In genomic region chr1:51488372-51489050, GRCh38 we compare ENCODE assay signal across 14 cellular contexts. TPM values are rescaled to one million over a fixed set of nuclear protein-coding genes. Genes with fewer than 3 reads are reported as not detected.
DNase-seq lines count a peak whose midpoint lies in the region; ATAC-seq, FAIRE-seq and TF ChIP-seq lines count a peak whose summit lies in the region.
"Had no signal": no experiment of that assay in that cellular context is flagged by ENCODE, and none has a peak within 500 bp of the region (broad histone marks: within the 10 kb centered on the region; RNA-seq: fewer than 3 reads in every experiment).

No MANE protein-coding gene starts in this region.

- no peak for ATAC-seq in HG02870 (IDR thresholded peaks at IDR 0.05; ENCODE audit: unreplicated experiment)
- ATAC-seq in GM21786 (IDR thresholded peaks at IDR 0.05; ENCODE audit: unreplicated experiment) = no peak
- ATAC-seq: HCT116 had no signal

- DNase-seq in D721Med (ENCODE audit: insufficient read length, low spot score) = no peak
- DNase-seq in OCI-LY7 (ENCODE audit: low spot score) = peak; percentile 27
- no peak for DNase-seq in mesothelial cell of epicardium (ENCODE audit: low spot score in 2 of 2, unreplicated experiment in 2 of 2)
- DNase-seq in D341Med (ENCODE audit: low spot score) = no peak
- no peak for DNase-seq in KG1 (lab: John Stamatoyannopoulos, UW)
- DNase-seq: effector CD8-positive, alpha-beta T cell; Kasumi-1; NCI-H2171 had no signal

- peaks cover 28% of the 10 kb centered on the region for H3K36me3 ChIP-seq in OCI-LY7 (ENCODE audit: insufficient read depth, low read length)

- H3K27ac ChIP-seq in OCI-LY7 (ENCODE audit: low read depth, low read length, poor library complexity, severe bottlenecking) = peak overlapping the region; percentile 16
- H3K27ac ChIP-seq: hepatocyte had no signal

- 0 out of 2 replicates have a peak overlapping the region, but pooled peaks have one; percentile 11 for H2AFZ ChIP-seq in OCI-LY7 (ENCODE audit: low read length)
- H2AFZ ChIP-seq: hepatocyte had no signal

- FAIRE-seq in D721Med (lab: Jason Lieb, UNC) (peak; percentile 46), endometrium (lab: Jason Lieb, UNC) (peak; percentile 43)

- no peaks in the 10 kb centered on the region for H3K9me2 ChIP-seq in OCI-LY7 (ENCODE audit: insufficient read depth, low read length)

- H3K4me1 Mint-ChIP-seq in mesothelial cell of epicardium = peaks cover 2% of the 10 kb centered on the region

- peaks cover 41% of the 10 kb centered on the region for H3K4me1 ChIP-seq in OCI-LY7 (ENCODE audit: insufficient read depth, low read length, poor library complexity, severe bottlenecking)

- no peaks in the 10 kb centered on the region for H3K9me3 Mint-ChIP-seq in mesothelial cell of epicardium
- H3K9me3 Mint-ChIP-seq: activated naive CD4-positive, alpha-beta T cell treated with anti-CD3 and anti-CD28 coated beads, Interleukin-2, amount 50 U/mL, for 24 hours had no signal

- CTCF ChIA-PET in OCI-LY7 (lab: Charles Lee; ENCODE audit: unreplicated experiment) = no interaction called here

- no peak for TF ChIP-seq CTCF in D721Med (IDR thresholded peaks at IDR 0.05; ENCODE audit: insufficient read depth, missing control alignments)
- no peak for TF ChIP-seq CTCF in OCI-LY7 (conservative IDR thresholded peaks at IDR 0.05; ENCODE audit: low read length)
- no peak for TF ChIP-seq CTCF in mesothelial cell of epicardium (IDR thresholded peaks at IDR 0.05; ENCODE audit: unreplicated experiment)

- H3K9me3 ChIP-seq in OCI-LY7 (ENCODE audit: low read length) = no peaks in the 10 kb centered on the region; the same call in 1 of the 2 replicates

- peak overlapping the region; percentile 41 for H3K4me2 ChIP-seq in OCI-LY7 (ENCODE audit: low read length)
- H3K4me2 ChIP-seq: hepatocyte had no signal

- peak overlapping the region; percentile 3 for H3K27ac Mint-ChIP-seq in mesothelial cell of epicardium
- H3K27ac Mint-ChIP-seq: activated naive CD4-positive, alpha-beta T cell treated with anti-CD3 and anti-CD28 coated beads, Interleukin-2, amount 50 U/mL, for 24 hours had no signal

- H4K20me1 ChIP-seq in OCI-LY7 (ENCODE audit: insufficient read depth, low read length) = 0 out of 2 replicates have a peak, but pooled peaks cover 7% of the 10 kb centered on the region

- no peak overlapping the region for H3K4me3 Mint-ChIP-seq in mesothelial cell of epicardium
- H3K4me3 Mint-ChIP-seq: activated naive CD4-positive, alpha-beta T cell treated with anti-CD3 and anti-CD28 coated beads, Interleukin-2, amount 50 U/mL, for 24 hours had no signal

- H3K4me3 ChIP-seq in OCI-LY7 (ENCODE audit: low read depth, low read length, poor library complexity, severe bottlenecking) = no peak overlapping the region
- H3K4me3 ChIP-seq: hepatocyte had no signal

- H3K27me3 Mint-ChIP-seq in mesothelial cell of epicardium (ENCODE audit: low read depth) = no peaks in the 10 kb centered on the region
- H3K27me3 Mint-ChIP-seq: activated naive CD4-positive, alpha-beta T cell treated with anti-CD3 and anti-CD28 coated beads, Interleukin-2, amount 50 U/mL, for 24 hours had no signal

- POLR2A ChIA-PET in OCI-LY7 (lab: Charles Lee) = interaction anchor here (0.5 to 1.4 kb wide), 20 partner anchors 8 to 518 kb away, joined by 3 to 9 read pairs (median 4); partner anchors contain the start of gene CDKN2C

- H3K79me2 ChIP-seq in OCI-LY7 (ENCODE audit: insufficient read depth, low read depth, low read length) = peaks cover 86% of the 10 kb centered on the region

- peaks cover 1% of the 10 kb centered on the region for H3K36me3 Mint-ChIP-seq in mesothelial cell of epicardium

- intact Hi-C loops in OCI-LY7 (cut with micrococcal nuclease; ENCODE audit: unreplicated experiment) = no loop called here

- BruUV-seq in OCI-LY7 (replicated peaks; lab: Mats Ljungman, UMichigan) = no TSS peak

RNA-seq across cellular contexts. Expression of gene EPS15, which starts 30.6 kb away (rescaled TPM):
- 23.8 and 35.5 TPM in 2 replicates for total RNA-seq in OCI-LY7 (2014; rRNA removed; shearing (Covaris generic))
- total RNA-seq in OCI-LY7 (2022) (73.2 and 79.4 TPM in 2 replicates), mesothelial cell of epicardium (50.3 to 53.4 TPM (median 52.5 TPM) in 3 replicates)
